ENCODE assay signal across 1 cellular context in the genomic region with DNA sequence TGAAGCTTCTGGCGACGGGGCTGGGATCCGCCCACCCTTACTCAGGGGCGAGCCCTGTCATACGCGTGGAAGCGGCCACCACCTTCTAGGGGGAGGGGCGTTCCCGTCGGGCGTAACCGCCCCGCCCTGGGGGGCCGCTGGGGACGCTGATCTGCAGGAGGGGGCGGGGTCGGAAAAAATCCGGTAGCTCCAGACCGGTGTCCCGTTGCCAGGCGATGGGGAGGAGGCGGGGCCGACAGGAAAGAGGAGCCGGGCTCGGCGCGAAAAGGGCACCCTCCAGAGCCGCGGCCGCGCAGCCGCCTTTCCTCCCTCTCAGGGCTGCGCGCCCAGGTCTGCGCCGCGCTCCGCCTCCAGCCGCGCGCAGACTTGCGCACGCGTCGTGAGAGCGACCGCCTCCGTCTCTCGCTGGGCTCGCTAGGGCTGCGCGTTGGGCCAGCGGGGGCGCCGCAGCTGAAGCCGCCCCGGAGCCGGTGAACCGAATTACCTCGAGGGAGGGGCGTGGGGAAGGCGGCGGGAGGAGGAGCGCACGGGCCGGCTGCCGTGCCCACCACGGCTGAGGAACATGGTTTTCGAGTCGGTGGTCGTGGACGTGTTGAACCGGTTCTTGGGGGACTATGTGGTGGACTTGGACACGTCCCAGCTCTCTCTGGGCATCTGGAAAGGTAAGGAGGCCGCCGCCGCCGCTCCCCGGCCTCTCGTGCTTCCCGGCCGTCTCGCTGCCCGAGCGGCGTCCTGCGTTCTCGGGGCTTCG.
TF ChIP-seq lines count a peak whose summit lies in the region.

TSS of gene VPS13A (plus strand) at position 392 of the 751 bp plus-strand sequence. CDS start at position 563, 171 bp downstream.

TF ChIP-seq in HepG2, 621 proteins besides CTCF, POLR2A, EP300 and RAD21 (continued from another document and continues in another):
- TF ChIP-seq KIAA2018 (CRISPR knock-in tag; IDR thresholded peaks at IDR 0.05; ENCODE audit: borderline replicate concordance), result no peak
- no peak for TF ChIP-seq ZNF292 (CRISPR knock-in tag; IDR thresholded peaks at IDR 0.05; ENCODE audit: borderline replicate concordance, low read depth)
- TF ChIP-seq HNF1B (CRISPR knock-in tag; IDR thresholded peaks at IDR 0.05), result peak; percentile 67; the same call in 1 of the 2 replicates
- TF ChIP-seq SMAD3 (CRISPR knock-in tag; IDR thresholded peaks at IDR 0.05), result no peak
- TF ChIP-seq ATRX (CRISPR knock-in tag; IDR thresholded peaks at IDR 0.05; ENCODE audit: borderline replicate concordance), result no peak
- no peak for TF ChIP-seq ZNF7 (CRISPR knock-in tag; IDR thresholded peaks at IDR 0.05)
- TF ChIP-seq ZNF180 (CRISPR knock-in tag; IDR thresholded peaks at IDR 0.05; ENCODE audit: borderline replicate concordance, low read depth), result no peak
- TF ChIP-seq YEATS4 (CRISPR knock-in tag; IDR thresholded peaks at IDR 0.05; ENCODE audit: borderline replicate concordance), result peak; percentile 9; the same call in 1 of the 2 replicates
- TF ChIP-seq ZC3H4 (CRISPR knock-in tag; IDR thresholded peaks at IDR 0.05; ENCODE audit: borderline replicate concordance), result no peak
- TF ChIP-seq ZIK1 (CRISPR knock-in tag; IDR thresholded peaks at IDR 0.05; ENCODE audit: borderline replicate concordance, low read depth), result no peak
- no peak for TF ChIP-seq ZNF562 (CRISPR knock-in tag; IDR thresholded peaks at IDR 0.05; ENCODE audit: borderline replicate concordance)
- TF ChIP-seq RBM22 (optimal IDR thresholded peaks at IDR 0.05; ENCODE audit: low read length), result no peak
- no peak; the same call in 1 of the 2 replicates for TF ChIP-seq SOX5 (CRISPR knock-in tag; IDR thresholded peaks at IDR 0.05; ENCODE audit: borderline replicate concordance)
- TF ChIP-seq DRAP1 (CRISPR knock-in tag; IDR thresholded peaks at IDR 0.05), result peak; percentile 42; the same call in 1 of the 2 replicates
- TF ChIP-seq ATF1 (CRISPR knock-in tag; IDR thresholded peaks at IDR 0.05), result no peak
- TF ChIP-seq IKZF4 (CRISPR knock-in tag; IDR thresholded peaks at IDR 0.05; ENCODE audit: borderline replicate concordance, low read depth, not compliant biosample characterization), result peak; percentile 30
- TF ChIP-seq ZKSCAN5 (CRISPR knock-in tag; IDR thresholded peaks at IDR 0.05), result no peak
- TF ChIP-seq BCL3 (CRISPR knock-in tag; IDR thresholded peaks at IDR 0.05), result no peak; the same call in 1 of the 2 replicates
- TF ChIP-seq, protein P1, sequence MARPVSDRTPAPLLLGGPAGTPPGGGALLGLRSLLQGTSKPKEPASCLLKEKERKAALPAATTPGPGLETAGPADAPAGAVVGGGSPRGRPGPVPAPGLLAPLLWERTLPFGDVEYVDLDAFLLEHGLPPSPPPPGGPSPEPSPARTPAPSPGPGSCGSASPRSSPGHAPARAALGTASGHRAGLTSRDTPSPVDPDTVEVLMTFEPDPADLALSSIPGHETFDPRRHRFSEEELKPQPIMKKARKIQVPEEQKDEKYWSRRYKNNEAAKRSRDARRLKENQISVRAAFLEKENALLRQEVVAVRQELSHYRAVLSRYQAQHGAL (CRISPR knock-in tag; IDR thresholded peaks at IDR 0.05; ENCODE audit: not compliant biosample characterization), result peak; percentile 22
- TF ChIP-seq POGZ (CRISPR knock-in tag; IDR thresholded peaks at IDR 0.05), result no peak; the same call in 1 of the 2 replicates
- TF ChIP-seq, protein P2, sequence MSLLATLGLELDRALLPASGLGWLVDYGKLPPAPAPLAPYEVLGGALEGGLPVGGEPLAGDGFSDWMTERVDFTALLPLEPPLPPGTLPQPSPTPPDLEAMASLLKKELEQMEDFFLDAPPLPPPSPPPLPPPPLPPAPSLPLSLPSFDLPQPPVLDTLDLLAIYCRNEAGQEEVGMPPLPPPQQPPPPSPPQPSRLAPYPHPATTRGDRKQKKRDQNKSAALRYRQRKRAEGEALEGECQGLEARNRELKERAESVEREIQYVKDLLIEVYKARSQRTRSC (CRISPR knock-in tag; IDR thresholded peaks at IDR 0.05; ENCODE audit: low read depth), result no peak
- TF ChIP-seq ZFP36L2 (CRISPR knock-in tag; IDR thresholded peaks at IDR 0.05), result no peak
- no peak for TF ChIP-seq EED (CRISPR knock-in tag; IDR thresholded peaks at IDR 0.05)
- peak; percentile 91; the same call in 1 of the 2 replicates for TF ChIP-seq ZNF709 (CRISPR knock-in tag; IDR thresholded peaks at IDR 0.05)
- TF ChIP-seq ZC3H13 (CRISPR knock-in tag; IDR thresholded peaks at IDR 0.05), result no peak
- TF ChIP-seq YY1 (IDR thresholded peaks at IDR 0.05; ENCODE audit: insufficient read depth, insufficient replicate concordance, low read depth, low read length), result no peak
- TF ChIP-seq ZNF326 (CRISPR knock-in tag; IDR thresholded peaks at IDR 0.05; ENCODE audit: borderline replicate concordance), result no peak
- TF ChIP-seq MAZ (IDR thresholded peaks at IDR 0.05; ENCODE audit: borderline replicate concordance, low read depth, low read length), result peak; percentile 54; the same call in 1 of the 2 replicates
- peak; percentile 85 for TF ChIP-seq MAZ (CRISPR knock-in tag; IDR thresholded peaks at IDR 0.05; ENCODE audit: low read depth)
- TF ChIP-seq MXD4 (CRISPR knock-in tag; IDR thresholded peaks at IDR 0.05), result no peak; the same call in 1 of the 2 replicates
- no peak; the same call in 1 of the 2 replicates for TF ChIP-seq WIZ (CRISPR knock-in tag; IDR thresholded peaks at IDR 0.05)
- TF ChIP-seq CENPX (CRISPR knock-in tag; IDR thresholded peaks at IDR 0.05), result no peak
- TF ChIP-seq NKX3-1 (CRISPR knock-in tag; IDR thresholded peaks at IDR 0.05), result no peak
- TF ChIP-seq ZNF3 (CRISPR knock-in tag; IDR thresholded peaks at IDR 0.05), result no peak
- no peak for TF ChIP-seq ZNF614 (CRISPR knock-in tag; IDR thresholded peaks at IDR 0.05; ENCODE audit: borderline replicate concordance)
- no peak for TF ChIP-seq ZEB1 (IDR thresholded peaks at IDR 0.05; ENCODE audit: insufficient replicate concordance, low read depth)
- TF ChIP-seq ZNF775 (CRISPR knock-in tag; IDR thresholded peaks at IDR 0.05; ENCODE audit: borderline replicate concordance), result no peak
- TF ChIP-seq, protein P3, sequence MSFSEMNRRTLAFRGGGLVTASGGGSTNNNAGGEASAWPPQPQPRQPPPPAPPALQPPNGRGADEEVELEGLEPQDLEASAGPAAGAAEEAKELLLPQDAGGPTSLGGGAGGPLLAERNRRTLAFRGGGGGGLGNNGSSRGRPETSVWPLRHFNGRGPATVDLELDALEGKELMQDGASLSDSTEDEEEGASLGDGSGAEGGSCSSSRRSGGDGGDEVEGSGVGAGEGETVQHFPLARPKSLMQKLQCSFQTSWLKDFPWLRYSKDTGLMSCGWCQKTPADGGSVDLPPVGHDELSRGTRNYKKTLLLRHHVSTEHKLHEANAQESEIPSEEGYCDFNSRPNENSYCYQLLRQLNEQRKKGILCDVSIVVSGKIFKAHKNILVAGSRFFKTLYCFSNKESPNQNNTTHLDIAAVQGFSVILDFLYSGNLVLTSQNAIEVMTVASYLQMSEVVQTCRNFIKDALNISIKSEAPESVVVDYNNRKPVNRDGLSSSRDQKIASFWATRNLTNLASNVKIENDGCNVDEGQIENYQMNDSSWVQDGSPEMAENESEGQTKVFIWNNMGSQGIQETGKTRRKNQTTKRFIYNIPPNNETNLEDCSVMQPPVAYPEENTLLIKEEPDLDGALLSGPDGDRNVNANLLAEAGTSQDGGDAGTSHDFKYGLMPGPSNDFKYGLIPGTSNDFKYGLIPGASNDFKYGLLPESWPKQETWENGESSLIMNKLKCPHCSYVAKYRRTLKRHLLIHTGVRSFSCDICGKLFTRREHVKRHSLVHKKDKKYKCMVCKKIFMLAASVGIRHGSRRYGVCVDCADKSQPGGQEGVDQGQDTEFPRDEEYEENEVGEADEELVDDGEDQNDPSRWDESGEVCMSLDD (CRISPR knock-in tag; IDR thresholded peaks at IDR 0.05; ENCODE audit: borderline replicate concordance), result no peak
- TF ChIP-seq CHCHD3 (CRISPR knock-in tag; IDR thresholded peaks at IDR 0.05), result no peak
- no peak for TF ChIP-seq PAWR (CRISPR knock-in tag; IDR thresholded peaks at IDR 0.05; ENCODE audit: borderline replicate concordance)
- no peak for TF ChIP-seq NONO (IDR thresholded peaks at IDR 0.05)
- TF ChIP-seq NONO (CRISPR knock-in tag; conservative IDR thresholded peaks at IDR 0.05), result no peak
- TF ChIP-seq BRF2 (CRISPR knock-in tag; IDR thresholded peaks at IDR 0.05), result no peak
- TF ChIP-seq LCORL (IDR thresholded peaks at IDR 0.05), result no peak
- peak; percentile 27; the same call in 1 of the 2 replicates for TF ChIP-seq LCORL (CRISPR knock-in tag; IDR thresholded peaks at IDR 0.05)
- no peak for TF ChIP-seq FOXK1 (CRISPR knock-in tag; IDR thresholded peaks at IDR 0.05; ENCODE audit: borderline replicate concordance, low read depth)
- peak; percentile 49 for TF ChIP-seq RBM39 (IDR thresholded peaks at IDR 0.05; ENCODE audit: low read depth, low read length, poor library complexity, severe bottlenecking)
- no peak for TF ChIP-seq REL (CRISPR knock-in tag; conservative IDR thresholded peaks at IDR 0.05)
